In the genomic region with DNA sequence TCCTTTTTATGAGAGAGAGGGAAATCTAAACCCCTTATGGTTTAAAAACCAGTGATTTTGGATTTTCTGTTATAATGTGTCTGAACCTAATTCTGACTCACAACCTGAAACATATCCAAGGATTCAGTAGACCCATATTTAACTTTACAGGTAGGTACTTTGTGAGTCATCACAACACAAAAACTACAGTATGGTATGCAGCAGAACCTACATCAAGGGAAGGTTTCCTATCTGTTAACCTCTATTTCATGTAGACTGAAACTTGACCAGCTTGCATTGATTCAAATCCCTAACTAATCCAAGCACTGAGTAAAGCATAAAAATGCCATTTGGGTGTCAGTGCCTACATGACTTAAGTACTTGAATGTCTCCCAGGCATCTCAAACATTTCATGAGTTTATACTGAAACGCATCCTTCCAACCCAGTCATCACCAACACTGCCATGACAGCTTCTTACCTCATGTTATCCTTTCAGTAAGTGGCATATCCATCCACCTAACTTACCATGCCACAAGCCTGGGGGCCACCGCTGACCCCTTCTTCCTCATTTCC, we compare ENCODE assay signal across 1 cellular context.
TF ChIP-seq lines count a peak whose summit lies in the region.

No MANE protein-coding gene starts in this region.

TF ChIP-seq in HCT116, 20 proteins besides CTCF, POLR2A, EP300 and RAD21 (continued from another document):
- no peak for TF ChIP-seq REST (IDR thresholded peaks at IDR 0.05; ENCODE audit: low read depth)
- no peak for TF ChIP-seq POLR2AphosphoS5 (IDR thresholded peaks at IDR 0.05; ENCODE audit: low read depth, low read length)
- TF ChIP-seq CEBPB (IDR thresholded peaks at IDR 0.05; ENCODE audit: low read depth): no peak
- no peak for TF ChIP-seq SRF (IDR thresholded peaks at IDR 0.05; ENCODE audit: low read depth)
- no peak for TF ChIP-seq ZBTB33 (IDR thresholded peaks at IDR 0.05; ENCODE audit: extremely low read depth, insufficient replicate concordance, low read length)
- peak; percentile 15; the same call in 1 of the 2 replicates for TF ChIP-seq SP1 (IDR thresholded peaks at IDR 0.05; ENCODE audit: low read depth)
- TF ChIP-seq FOSL1 (IDR thresholded peaks at IDR 0.05; ENCODE audit: low read depth): peak; percentile 75
- no peak for TF ChIP-seq EGR1 (IDR thresholded peaks at IDR 0.05; ENCODE audit: low read depth)
- peak; percentile 57; the same call in 1 of the 2 replicates for TF ChIP-seq JUND (IDR thresholded peaks at IDR 0.05)
- no peak for TF ChIP-seq YY1 (IDR thresholded peaks at IDR 0.05; ENCODE audit: extremely low read depth, insufficient replicate concordance, low read depth, low read length)
TF ChIP-seq in HCT116: peak in this region for 3.
